16 cellular contexts compared by ENCODE assay signal in genomic region chr17:18321309-18321708, GRCh38. TPM values are rescaled to one million over a fixed set of nuclear protein-coding genes. Genes with fewer than 3 reads are reported as not detected.
DNase-seq lines count a peak whose midpoint lies in the region; TF ChIP-seq lines count a peak whose summit lies in the region.
"Had no signal": no experiment of that assay in that cellular context is flagged by ENCODE, and none has a peak within 500 bp of the region (broad histone marks: within the 10 kb centered on the region; RNA-seq: fewer than 3 reads in every experiment).

No MANE protein-coding gene starts in this region.

- no peaks in the 10 kb centered on the region for H3K9me3 Mint-ChIP-seq in chondrocyte (ENCODE audit: low read depth)
- H3K9me3 Mint-ChIP-seq: nephron had no signal

- peaks cover 17% of the 10 kb centered on the region for H3K36me3 Mint-ChIP-seq in chondrocyte (ENCODE audit: low read depth)

- H4K91ac ChIP-seq in neuronal stem cell (ENCODE audit: low read depth, low read length, poor library complexity) = no peak overlapping the region

- no peaks in the 10 kb centered on the region for H4K20me1 ChIP-seq in KMS-11 (ENCODE audit: insufficient read depth)

- no peak overlapping the region for H4K8ac ChIP-seq in neuronal stem cell (ENCODE audit: low read depth, low read length)

- no peak overlapping the region for H2BK5ac ChIP-seq in neuronal stem cell (ENCODE audit: low read length)

- H3K4me3 Mint-ChIP-seq in chondrocyte (ENCODE audit: unreplicated experiment) = no peak overlapping the region
- H3K4me3 Mint-ChIP-seq: nephron had no signal

- H3K14ac ChIP-seq in neuronal stem cell (ENCODE audit: low read length) = no peak overlapping the region

- H3K4ac ChIP-seq in neuronal stem cell (ENCODE audit: low read length) = no peak overlapping the region

- H3K9me3 ChIP-seq in neutrophil (no peaks in the 10 kb centered on the region), neuronal stem cell (replicated peaks in 1 of 2; ENCODE audit: control insufficient read depth in 2 of 2, insufficient read depth in 1 of 2, low read depth in 1 of 2, low read length in 2 of 2) (peaks cover 0 to 2% of the 10 kb centered on the region in 2 donors)
- H3K9me3 ChIP-seq: colonic mucosa, gastroesophageal sphincter, thyroid gland had no signal

- H3K23ac ChIP-seq in neuronal stem cell (ENCODE audit: low read depth, low read length, poor library complexity) = no peak overlapping the region

- WGBS in neuronal stem cell (ENCODE audit: extremely low coverage in 2 of 2, insufficient read length in 2 of 2, insufficient replicate concordance in 1 of 2), 2 donors = no CpG with 5 or more reads among the region's 5 CpGs

- peak overlapping the region; percentile 59 for H3K27ac ChIP-seq in KMS-11
- peak overlapping the region; percentile 51 for H3K27ac ChIP-seq in neutrophil
- H3K27ac ChIP-seq in neuronal stem cell (replicated peaks; ENCODE audit: low read length) = no peak overlapping the region
- H3K27ac ChIP-seq: colonic mucosa, gastroesophageal sphincter had no signal

- no peak overlapping the region for H3K18ac ChIP-seq in neuronal stem cell (ENCODE audit: low read length)

- peaks cover 33% of the 10 kb centered on the region for H3K36me3 ChIP-seq in GM06990 (ENCODE audit: control insufficient read depth, insufficient read depth, low read length)
- no peaks in the 10 kb centered on the region for H3K36me3 ChIP-seq in KMS-11 (ENCODE audit: insufficient read depth)
- H3K36me3 ChIP-seq in neutrophil = peaks cover 88% of the 10 kb centered on the region
- H3K36me3 ChIP-seq in neuronal stem cell (replicated peaks in 1 of 2; ENCODE audit: control insufficient read depth in 2 of 2, insufficient read depth in 2 of 2, low read length in 2 of 2) = peaks cover 32 to 82% of the 10 kb centered on the region in 2 donors

- H3K27ac Mint-ChIP-seq in chondrocyte (ENCODE audit: unreplicated experiment) = no peak overlapping the region
- H3K27ac Mint-ChIP-seq: nephron had no signal

- H2AFZ ChIP-seq in KMS-11 (ENCODE audit: low read depth) (no peak overlapping the region), neuronal stem cell (ENCODE audit: low read length) (no peak overlapping the region)

- no peak overlapping the region for H3K4me3 ChIP-seq in GM06990 (replicated peaks; ENCODE audit: low read depth, low read length)
- no peak overlapping the region for H3K4me3 ChIP-seq in KMS-11 (IDR thresholded peaks at IDR 0.05; ENCODE audit: insufficient read depth, low read depth, low read length)
- H3K4me3 ChIP-seq in neutrophil (ENCODE audit: low read depth in 1 of 2, low read length in 1 of 2) = no peak overlapping the region
- no peak overlapping the region for H3K4me3 ChIP-seq in neuronal stem cell (ENCODE audit: low read length in 2 of 2)
- H3K4me3 ChIP-seq: colonic mucosa, gastroesophageal sphincter, thyroid gland had no signal

- no peak overlapping the region for H2AK5ac ChIP-seq in neuronal stem cell (ENCODE audit: low read depth, low read length)

- peaks cover 7% of the 10 kb centered on the region; the same call in 1 of the 2 replicates for H3K79me2 ChIP-seq in KMS-11 (ENCODE audit: insufficient read depth, low read depth)

- H2BK15ac ChIP-seq in neuronal stem cell (ENCODE audit: low read length) = no peak overlapping the region

- no peak for DNase-seq in GM06990 (ENCODE audit: extremely low read depth, insufficient read length)
- no peak for DNase-seq in chondrocyte (ENCODE audit: low spot score)
- no peak for DNase-seq in GM10266 (ENCODE audit: extremely low spot score)
- no peak for DNase-seq in neuronal stem cell (ENCODE audit: low spot score)
- DNase-seq in pons (ENCODE audit: low spot score) = no peak
- DNase-seq: activated naive CD4-positive, alpha-beta T cell treated with anti-CD3 and anti-CD28 coated beads, Interleukin-2, amount 50 U/mL, for 16 hours; colonic mucosa; left cardiac atrium; NCI-H524; small intestine had no signal

- no peaks in the 10 kb centered on the region for H3K27me3 ChIP-seq in GM06990 (replicated peaks; ENCODE audit: control insufficient read depth, insufficient read depth, low read length)
- no peaks in the 10 kb centered on the region for H3K27me3 ChIP-seq in KMS-11 (ENCODE audit: insufficient read depth, low read depth)
- no peaks in the 10 kb centered on the region for H3K27me3 ChIP-seq in neutrophil
- no peaks in the 10 kb centered on the region for H3K27me3 ChIP-seq in neuronal stem cell (ENCODE audit: control insufficient read depth in 3 of 3, insufficient read depth in 3 of 3, low read depth in 1 of 3, low read length in 3 of 3)
- H3K27me3 ChIP-seq: colonic mucosa, gastroesophageal sphincter, thyroid gland had no signal

- H3K4me2 ChIP-seq in KMS-11 (peak overlapping the region; percentile 46; the same call in 1 of the 2 replicates), neuronal stem cell (ENCODE audit: insufficient read depth, low read length, poor library complexity, severe bottlenecking) (no peak overlapping the region)

- H3K4me1 ChIP-seq in KMS-11 (ENCODE audit: low read depth, poor library complexity, severe bottlenecking) = peaks cover 85% of the 10 kb centered on the region
- peaks cover 38 to 42% of the 10 kb centered on the region in 2 experiments for H3K4me1 ChIP-seq in neutrophil (ENCODE audit: control insufficient read depth in 1 of 2, insufficient read depth in 1 of 2, low read depth in 1 of 2, low read length in 1 of 2)
- peaks cover 0 to 4% of the 10 kb centered on the region in 2 donors for H3K4me1 ChIP-seq in neuronal stem cell (ENCODE audit: control insufficient read depth in 2 of 2, insufficient read depth in 1 of 2, low read depth in 1 of 2, low read length in 2 of 2)

- H2BK120ac ChIP-seq in neuronal stem cell (ENCODE audit: low read depth, low read length) = no peak overlapping the region

- H3K4me1 Mint-ChIP-seq in chondrocyte (ENCODE audit: low read depth) = peaks cover 43% of the 10 kb centered on the region

- H3K9ac ChIP-seq in KMS-11 (no peak overlapping the region), neuronal stem cell (ENCODE audit: low read depth, low read length, poor library complexity) (no peak overlapping the region)

- no peaks in the 10 kb centered on the region for H3K27me3 Mint-ChIP-seq in chondrocyte (ENCODE audit: low read depth)

- H2BK12ac ChIP-seq in neuronal stem cell (ENCODE audit: low read length) = no peak overlapping the region

- TF ChIP-seq CTCF in GM06990 (IDR thresholded peaks at IDR 0.05; ENCODE audit: insufficient read depth, low read length, poor library complexity, severe bottlenecking) = peak; percentile 5
- no peak for TF ChIP-seq CTCF in KMS-11 (conservative IDR thresholded peaks at IDR 0.05; ENCODE audit: low read depth, low read length)
- TF ChIP-seq CTCF in chondrocyte (IDR thresholded peaks at IDR 0.05) = peak; percentile 35
- TF ChIP-seq CTCF in neutrophil (IDR thresholded peaks at IDR 0.05) = no peak
- TF ChIP-seq CTCF in GM10266 (IDR thresholded peaks at IDR 0.05; ENCODE audit: control insufficient read depth, insufficient read depth, low read depth, missing control alignments) = no peak

- H3K79me1 ChIP-seq in neuronal stem cell (ENCODE audit: low read depth, low read length) = peaks cover 6% of the 10 kb centered on the region

RNA-seq across cellular contexts. Expression of gene SMCR8, which starts 6.2 kb away (rescaled TPM):
- 15.5 to 16.1 TPM (median 15.7 TPM) in 3 replicates for total RNA-seq in chondrocyte
- 4.7 TPM for polyA plus RNA-seq in neuronal stem cell (2013, experiment 1 of 2)
- 4.8 TPM for polyA plus RNA-seq in neuronal stem cell (2013, experiment 2 of 2)

RNA-seq across cellular contexts. Expression of gene TOP3A, which starts 6.5 kb away (rescaled TPM):
- 37.3 to 49.4 TPM (median 37.7 TPM) in 3 replicates for total RNA-seq in chondrocyte
- 18.5 TPM for polyA plus RNA-seq in neuronal stem cell (2013, experiment 1 of 2)
- polyA plus RNA-seq in neuronal stem cell (2013, experiment 2 of 2) = 19.5 TPM

RNA-seq across cellular contexts. Expression of gene SHMT1, which starts 42.0 kb away (rescaled TPM):
- 3.9 to 5.9 TPM (median 4.2 TPM) in 3 replicates for total RNA-seq in chondrocyte
- 24.6 TPM for polyA plus RNA-seq in neuronal stem cell (2013, experiment 1 of 2)
- 24.0 TPM for polyA plus RNA-seq in neuronal stem cell (2013, experiment 2 of 2)

RNA-seq across cellular contexts. Expression of gene EVPLL, which starts 56.3 kb away (rescaled TPM):
- not detected in 3 replicates for total RNA-seq in chondrocyte
- not detected for polyA plus RNA-seq in neuronal stem cell (2013, experiment 1 of 2)
- polyA plus RNA-seq in neuronal stem cell (2013, experiment 2 of 2) = not detected
- total RNA-seq: activated CD8-positive, alpha-beta memory T cell treated with anti-CD3 and anti-CD28 coated beads for 36 hours; gastroesophageal sphincter; left cardiac atrium had no signal

Comparison
In these comparisons a context has a peak if more than half of its experiments do, and no peak if none do; other contexts are left out.
1. CTCF ChIP-seq: peak in GM06990 (single experiment) and chondrocyte (single experiment); none in KMS-11 (single experiment), neutrophil (single experiment) and GM10266 (single experiment).